In genomic region chr4:44532851-44533250, GRCh38 we compare ENCODE assay signal across 29 cellular contexts.
"Had no signal": no experiment of that assay in that cellular context is flagged by ENCODE, and none has a peak within 500 bp of the region (broad histone marks: within the 10 kb centered on the region; RNA-seq: fewer than 3 reads in every experiment).

No MANE protein-coding gene starts in this region.

- H3K9ac ChIP-seq: neural progenitor cell had no signal

- H3K4me1 ChIP-seq: heart right ventricle, neural progenitor cell, prostate gland, right atrium auricular region, tibial nerve, upper lobe of right lung, uterus had no signal

- H3K36me3 ChIP-seq: heart right ventricle, neural progenitor cell, prostate gland, right atrium auricular region, thoracic aorta, tibial nerve, upper lobe of right lung, uterus had no signal

- H3K4me3 ChIP-seq: heart right ventricle, lung, neural progenitor cell, prostate gland, right atrium auricular region, smooth muscle cell, thoracic aorta, tibial nerve, upper lobe of right lung, uterus had no signal

- H3K4me2 ChIP-seq: neural progenitor cell, smooth muscle cell had no signal

- H3K27ac ChIP-seq: heart right ventricle, neural progenitor cell, prostate gland, right atrium auricular region, thoracic aorta, tibial nerve, upper lobe of right lung, uterus had no signal

- H3K27ac Mint-ChIP-seq: naive thymus-derived CD4-positive, alpha-beta T cell; nephron; neural progenitor cell; stimulated activated memory B cell treated with anti-CD40 and anti-IgM and Interleukin-4, amounts not matched to agents 10 μg/mL and 1 μg/mL and 100 μg/mL, for 72 hours; stimulated activated naive CD8-positive, alpha-beta T cell treated with anti-CD3 and anti-CD28 coated beads, Interleukin-15, Interleukin-2, amounts not matched to agents 100 ng/mL and 50 ng/mL, for 24 hours had no signal

- DNase-seq: cerebellar nuclear complex; cortex of kidney; effector CD4-positive, alpha-beta T cell; foreskin melanocyte; glutamatergic neuron; heart right ventricle; hippocampal formation; kidney; mesenchymal stem cell; midbrain; naive thymus-derived CD4-positive, alpha-beta T cell; nucleus accumbens; stimulated activated CD4-positive, alpha-beta T cell treated with anti-CD3 and anti-CD28 coated beads, Interleukin-12 subunit alpha, Interleukin-12 subunit beta, amount 100 ng/mL, for 4 hours; stimulated activated CD4-positive, alpha-beta T cell treated with anti-CD3 and anti-CD28 coated beads, Interleukin-1b, Interleukin-23, amount 100 ng/mL, for 48 hours; stimulated activated CD4-positive, alpha-beta T cell treated with anti-CD3 and anti-CD28 coated beads, Interleukin-4, amount 100 ng/mL, for 1 hour; upper lobe of right lung; uterus had no signal

- H2AFZ ChIP-seq: neural progenitor cell had no signal

- H3K4me3 Mint-ChIP-seq: naive thymus-derived CD4-positive, alpha-beta T cell; nephron; neural progenitor cell; stimulated activated memory B cell treated with anti-CD40 and anti-IgM and Interleukin-4, amounts not matched to agents 10 μg/mL and 1 μg/mL and 100 μg/mL, for 72 hours; stimulated activated naive CD8-positive, alpha-beta T cell treated with anti-CD3 and anti-CD28 coated beads, Interleukin-15, Interleukin-2, amounts not matched to agents 100 ng/mL and 50 ng/mL, for 24 hours had no signal

- H3K27me3 ChIP-seq: heart right ventricle, neural progenitor cell, right atrium auricular region, tibial nerve, upper lobe of right lung, uterus had no signal

- ATAC-seq: heart right ventricle; left lobe of liver; naive thymus-derived CD4-positive, alpha-beta T cell; sciatic nerve; stimulated activated memory B cell treated with anti-CD40 and anti-IgM and Interleukin-4, amounts not matched to agents 10 μg/mL and 1 μg/mL and 100 μg/mL, for 72 hours; upper lobe of right lung had no signal

- H3K36me3 Mint-ChIP-seq: naive thymus-derived CD4-positive, alpha-beta T cell; neural progenitor cell; stimulated activated memory B cell treated with anti-CD40 and anti-IgM and Interleukin-4, amounts not matched to agents 10 μg/mL and 1 μg/mL and 100 μg/mL, for 72 hours had no signal

- H3K9me3 ChIP-seq: heart right ventricle, prostate gland, right atrium auricular region, thoracic aorta, tibial nerve, upper lobe of right lung, uterus had no signal

- H3K9me3 Mint-ChIP-seq: naive thymus-derived CD4-positive, alpha-beta T cell; nephron; neural progenitor cell; stimulated activated memory B cell treated with anti-CD40 and anti-IgM and Interleukin-4, amounts not matched to agents 10 μg/mL and 1 μg/mL and 100 μg/mL, for 72 hours had no signal

- H3K27me3 Mint-ChIP-seq: stimulated activated memory B cell treated with anti-CD40 and anti-IgM and Interleukin-4, amounts not matched to agents 10 μg/mL and 1 μg/mL and 100 μg/mL, for 72 hours; stimulated activated naive CD8-positive, alpha-beta T cell treated with anti-CD3 and anti-CD28 coated beads, Interleukin-15, Interleukin-2, amounts not matched to agents 100 ng/mL and 50 ng/mL, for 24 hours had no signal

- H3K4me1 Mint-ChIP-seq: naive thymus-derived CD4-positive, alpha-beta T cell; nephron; neural progenitor cell; stimulated activated memory B cell treated with anti-CD40 and anti-IgM and Interleukin-4, amounts not matched to agents 10 μg/mL and 1 μg/mL and 100 μg/mL, for 72 hours had no signal
